Comparison of ENCODE assay signal across 36 cellular contexts in the genomic region with DNA sequence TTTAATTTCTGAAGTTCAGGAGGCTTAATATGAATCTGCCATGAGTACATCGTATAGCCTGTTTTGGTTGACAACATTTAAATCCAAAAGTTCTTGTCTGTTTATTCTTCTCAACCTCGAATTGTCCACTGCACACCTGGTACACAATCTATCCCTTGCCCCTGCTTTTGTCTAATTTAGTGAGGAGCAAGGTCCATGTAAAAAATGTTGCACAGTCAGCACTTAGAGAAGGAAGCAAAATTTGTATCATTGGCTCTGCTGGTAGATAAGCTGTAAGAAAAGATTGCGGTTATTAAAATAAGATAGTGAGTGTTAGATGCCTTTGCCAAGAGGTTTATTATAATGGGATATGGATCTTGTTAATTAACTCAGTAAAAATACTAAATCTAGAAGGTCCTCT.
"Had no signal": no experiment of that assay in that cellular context is flagged by ENCODE, and none has a peak within 500 bp of the region (broad histone marks: within the 10 kb centered on the region; RNA-seq: fewer than 3 reads in every experiment).

No MANE protein-coding gene starts in this region.

- H3K27me3 ChIP-seq: adrenal gland, body of pancreas, brain microvascular endothelial cell, breast epithelium had no signal

- H3K27ac Mint-ChIP-seq: activated B cell treated with CpG ODN at 0.5 μM for 24 hours; activated CD4-positive, alpha-beta memory T cell treated with anti-CD3 and anti-CD28 coated beads for 36 hours; activated CD4-positive, alpha-beta T cell treated with anti-CD3 and anti-CD28 coated beads, Interleukin-2, amount 10 ng/mL, durations not matched to agents 24 days and 14 days; activated CD8-positive, alpha-beta T cell treated with anti-CD3 and anti-CD28 coated beads for 36 hours; activated naive CD4-positive, alpha-beta T cell treated with anti-CD3 and anti-CD28 coated beads for 36 hours; activated naive CD4-positive, alpha-beta T cell treated with anti-CD3 and anti-CD28 coated beads, Interleukin-2, amount 50 U/mL, for 72 hours; activated naive CD8-positive, alpha-beta T cell treated with anti-CD3 and anti-CD28 coated beads for 36 hours; activated T-cell treated with anti-CD3 and anti-CD28 coated beads, Interleukin-2, amount 50 U/mL, for 72 hours; activated T-helper 1 cell treated with anti-CD3 and anti-CD28 coated beads, Interleukin-12 subunit alpha, Interleukin-12 subunit beta, Interleukin-2, Interleukin-4 antibody, amounts not matched to agents 30 ng/mL and 10 ng/mL and 1 ng/mL, durations not matched to agents 14 hours and 24 hours and 36 hours; activated T-helper 17 cell treated with anti-CD3 and anti-CD28 coated beads, Interleukin-2, amount 50 U/mL, for 72 hours; T-helper 1 cell treated with Interleukin-12 subunit alpha and Interleukin-12 subunit beta and Interleukin-4 antibody, amounts not matched to agents 30 μg/mL and 1 μg/mL, for 36 hours; T-helper 2 cell treated with Interferon-gamma antibody and Interleukin-4, amounts not matched to agents 5 μg/mL and 100 μg/mL, for 36 hours had no signal

- H3K36me3 ChIP-seq: adrenal gland, brain microvascular endothelial cell, breast epithelium had no signal

- H3K4me3 ChIP-seq: adrenal gland, body of pancreas, breast epithelium had no signal

- H3K4me3 Mint-ChIP-seq: activated B cell treated with CpG ODN at 0.5 μM for 24 hours; activated CD4-positive, alpha-beta memory T cell treated with anti-CD3 and anti-CD28 coated beads for 36 hours; activated CD4-positive, alpha-beta T cell treated with anti-CD3 and anti-CD28 coated beads, Interleukin-2, amount 10 ng/mL, durations not matched to agents 24 days and 14 days; activated CD8-positive, alpha-beta T cell treated with anti-CD3 and anti-CD28 coated beads for 36 hours; activated naive CD4-positive, alpha-beta T cell treated with anti-CD3 and anti-CD28 coated beads for 36 hours; activated naive CD8-positive, alpha-beta T cell treated with anti-CD3 and anti-CD28 coated beads for 36 hours; activated T-cell treated with anti-CD3 and anti-CD28 coated beads, Interleukin-2, amount 50 U/mL, for 4 hours; activated T-cell treated with anti-CD3 and anti-CD28 coated beads, Interleukin-2, amount 50 U/mL, for 72 hours; activated T-helper 1 cell treated with anti-CD3 and anti-CD28 coated beads, Interleukin-12 subunit alpha, Interleukin-12 subunit beta, Interleukin-2, Interleukin-4 antibody, amounts not matched to agents 30 ng/mL and 10 ng/mL and 1 ng/mL, durations not matched to agents 14 hours and 24 hours and 36 hours; activated T-helper 17 cell treated with anti-CD3 and anti-CD28 coated beads, Interleukin-2, amount 50 U/mL, for 72 hours; T-helper 1 cell treated with Interleukin-12 subunit alpha and Interleukin-12 subunit beta and Interleukin-4 antibody, amounts not matched to agents 30 μg/mL and 1 μg/mL, for 36 hours; T-helper 2 cell treated with Interferon-gamma antibody and Interleukin-4, amounts not matched to agents 5 μg/mL and 100 μg/mL, for 36 hours had no signal

- H3K4me1 Mint-ChIP-seq: activated B cell treated with CpG ODN at 0.5 μM for 24 hours; activated CD4-positive, alpha-beta T cell treated with anti-CD3 and anti-CD28 coated beads, Interleukin-2, amount 10 ng/mL, durations not matched to agents 24 days and 14 days; activated naive CD8-positive, alpha-beta T cell treated with anti-CD3 and anti-CD28 coated beads for 36 hours; activated T-helper 17 cell treated with anti-CD3 and anti-CD28 coated beads, Interleukin-2, amount 50 U/mL, for 72 hours had no signal

- FAIRE-seq: astrocyte, TTC549 had no signal

- H3K9me3 Mint-ChIP-seq: activated CD4-positive, alpha-beta T cell treated with anti-CD3 and anti-CD28 coated beads, Interleukin-2, amount 10 ng/mL, durations not matched to agents 24 days and 14 days; activated naive CD8-positive, alpha-beta T cell treated with anti-CD3 and anti-CD28 coated beads for 36 hours had no signal

- DNase-seq: activated B cell treated with CpG ODN at 0.5 μM for 24 hours; activated CD4-positive, alpha-beta memory T cell treated with anti-CD3 and anti-CD28 coated beads for 36 hours; activated CD4-positive, alpha-beta T cell treated with anti-CD3 and anti-CD28 coated beads for 4 hours; activated CD4-positive, alpha-beta T cell treated with anti-CD3 and anti-CD28 coated beads, Interleukin-2, amount 10 ng/mL, durations not matched to agents 24 days and 14 days; activated CD4-positive, alpha-beta T cell treated with anti-CD3 and anti-CD28 coated beads, Interleukin-2, amount 50 U/mL, for 1 hour; activated CD4-positive, alpha-beta T cell treated with anti-CD3 and anti-CD28 coated beads, Interleukin-2, amount 50 U/mL, for 4 hours; activated CD4-positive, CD25-positive, alpha-beta regulatory T cell treated with anti-CD3 and anti-CD28 coated beads, Interleukin-2, amount 50 U/mL, for 72 hours; activated CD8-positive, alpha-beta memory T cell treated with anti-CD3 and anti-CD28 coated beads, Interleukin-2, amount 50 U/mL, for 4 hours; activated CD8-positive, alpha-beta T cell treated with anti-CD3 and anti-CD28 coated beads for 36 hours; activated effector memory CD4-positive, alpha-beta T cell treated with anti-CD3 and anti-CD28 coated beads, Interleukin-2, amount 50 U/mL, for 16 hours; activated gamma-delta T cell treated with Interleukin-2 at 50 U/mL for 16 hours; activated naive CD4-positive, alpha-beta T cell; activated naive CD4-positive, alpha-beta T cell treated with anti-CD3 and anti-CD28 coated beads for 36 hours; activated naive CD4-positive, alpha-beta T cell treated with anti-CD3 and anti-CD28 coated beads, Interleukin-2, amount 50 U/mL, for 16 hours; activated naive CD8-positive, alpha-beta T cell treated with anti-CD3 and anti-CD28 coated beads for 36 hours; activated T-cell treated with anti-CD3 and anti-CD28 coated beads for 4 hours; activated T-cell treated with anti-CD3 and anti-CD28 coated beads, Interleukin-2, amount 50 U/mL, for 1 hour; activated T-cell treated with anti-CD3 and anti-CD28 coated beads, Interleukin-2, amount 50 U/mL, for 4 hours; activated T-cell treated with anti-CD3 and anti-CD28 coated beads, Interleukin-2, amount 50 U/mL, for 72 hours; adrenal gland; amniotic stem cell; aorta; body of pancreas; brain microvascular endothelial cell; central memory CD4-positive, alpha-beta T cell; T-helper 2 cell; T-helper 9 cell had no signal

- H3K36me3 Mint-ChIP-seq: activated CD4-positive, alpha-beta memory T cell treated with anti-CD3 and anti-CD28 coated beads for 36 hours; activated naive CD4-positive, alpha-beta T cell treated with anti-CD3 and anti-CD28 coated beads, Interleukin-2, amount 50 U/mL, for 72 hours; activated naive CD8-positive, alpha-beta T cell treated with anti-CD3 and anti-CD28 coated beads for 36 hours had no signal

- H3K27ac ChIP-seq: adrenal gland, body of pancreas, brain microvascular endothelial cell, breast epithelium, VCaP had no signal

- ATAC-seq: activated CD8-positive, alpha-beta T cell treated with anti-CD3 and anti-CD28 coated beads for 36 hours; activated naive CD4-positive, alpha-beta T cell treated with anti-CD3 and anti-CD28 coated beads, Interleukin-2, amount 50 U/mL, for 72 hours; activated T-cell treated with anti-CD3 and anti-CD28 coated beads, Interleukin-2, amount 50 U/mL, for 4 hours; activated T-cell treated with anti-CD3 and anti-CD28 coated beads, Interleukin-2, amount 50 U/mL, for 72 hours; activated T-helper 17 cell treated with anti-CD3 and anti-CD28 coated beads, Interleukin-2, amount 50 U/mL, for 72 hours; body of pancreas had no signal

- H3K4me1 ChIP-seq: adrenal gland, body of pancreas, breast epithelium had no signal

- H3K9me3 ChIP-seq: adrenal gland, body of pancreas, breast epithelium had no signal

- H3K27me3 Mint-ChIP-seq: activated B cell treated with CpG ODN at 0.5 μM for 24 hours; activated CD4-positive, alpha-beta memory T cell treated with anti-CD3 and anti-CD28 coated beads for 36 hours; activated CD4-positive, alpha-beta T cell treated with anti-CD3 and anti-CD28 coated beads, Interleukin-2, amount 10 ng/mL, durations not matched to agents 24 days and 14 days; activated CD8-positive, alpha-beta T cell treated with anti-CD3 and anti-CD28 coated beads for 36 hours; activated naive CD8-positive, alpha-beta T cell treated with anti-CD3 and anti-CD28 coated beads for 36 hours; activated T-helper 17 cell treated with anti-CD3 and anti-CD28 coated beads, Interleukin-2, amount 50 U/mL, for 72 hours had no signal
